Comparison of ENCODE assay signal across 7 cellular contexts in genomic region chr2:207133493-207133861, GRCh38. TPM values are rescaled to one million over a fixed set of nuclear protein-coding genes. Genes with fewer than 3 reads are reported as not detected.
DNase-seq lines count a peak whose midpoint lies in the region; ATAC-seq and TF ChIP-seq lines count a peak whose summit lies in the region.

No MANE protein-coding gene starts in this region.

- H3K36me3 ChIP-seq in lung (ENCODE audit: control insufficient read depth in 2 of 2, insufficient read depth in 2 of 2, low read length in 2 of 2) (no peaks in the 10 kb centered on the region), tibial nerve (no peaks in the 10 kb centered on the region)

- DNase-seq in NCI-H1694 (lab: John Stamatoyannopoulos, UW) = peak; percentile 43
- no peak for DNase-seq in lung (ENCODE audit: low spot score)
- no peak for DNase-seq in tibial nerve (ENCODE audit: low spot score in 2 of 2)
- no peak for DNase-seq in EL

- H3K27me3 ChIP-seq in lung (ENCODE audit: control insufficient read depth, insufficient read depth) (no peaks in the 10 kb centered on the region), tibial nerve (no peaks in the 10 kb centered on the region)

- H3K4me1 ChIP-seq in lung (ENCODE audit: control insufficient read depth in 2 of 2, insufficient read depth in 2 of 2, low read length in 2 of 2) = peaks cover 22 to 76% of the 10 kb centered on the region in 2 donors
- H3K4me1 ChIP-seq in tibial nerve = peaks cover 0 to 91% (median 64%) of the 10 kb centered on the region in 4 donors

- WGBS in adipose tissue, 3 donors = 51 to 62% (median 59%) methylated on average over 5 of the region's 5 CpGs
- 57 to 77% methylated on average over 5 of the region's 5 CpGs for WGBS in lung, 2 donors
- 32 to 48% methylated on average over 5 of the region's 5 CpGs for WGBS in tibial nerve, 2 donors

- peak overlapping the region; percentile 52 for H3K27ac ChIP-seq in adipose tissue (ENCODE audit: low read depth, low read length)
- H3K27ac ChIP-seq in lung (ENCODE audit: low read depth in 1 of 2, low read length in 1 of 2) = peak overlapping the region; percentile 82 to 96
- peak overlapping the region; percentile 58 to 92 (median 80) for H3K27ac ChIP-seq in tibial nerve

- no peak for TF ChIP-seq EP300 in tibial nerve (IDR thresholded peaks at IDR 0.05)

- no peak overlapping the region for H3K4me3 ChIP-seq in lung
- H3K4me3 ChIP-seq in tibial nerve = no peak overlapping the region

- no peaks in the 10 kb centered on the region for H3K9me3 ChIP-seq in lung (ENCODE audit: control insufficient read depth in 2 of 2, insufficient read depth in 1 of 2, low read length in 1 of 2)
- H3K9me3 ChIP-seq in tibial nerve = no peaks in the 10 kb centered on the region

- no peak for TF ChIP-seq CTCF in lung (IDR thresholded peaks at IDR 0.05; ENCODE audit: control extremely low read depth, extremely low read depth)
- TF ChIP-seq CTCF in tibial nerve (IDR thresholded peaks at IDR 0.05) = no peak

- no peak for TF ChIP-seq POLR2A in tibial nerve (IDR thresholded peaks at IDR 0.05)

- ATAC-seq in lung (ENCODE audit: insufficient read depth, low FRiP score) (peak; percentile 4), HG02798 (IDR thresholded peaks at IDR 0.05; ENCODE audit: poor library complexity, unreplicated experiment) (no peak), GM19455 (IDR thresholded peaks at IDR 0.05; ENCODE audit: unreplicated experiment) (no peak)

RNA-seq across cellular contexts. Expression of gene KLF7, which starts 32.3 kb away (rescaled TPM):
- polyA plus RNA-seq in adipose tissue (10 to 100 TPM in 2 of 3 donors, 1 to 10 TPM in 1; 2.2 to 14.5 (median 11.1) TPM), lung (10 to 100 TPM in 1 of 2 donors, 1 to 10 TPM in 1; 4.4 to 20.9 TPM)
- total RNA-seq in lung (10 to 100 TPM; 23.7 to 51.8 TPM), tibial nerve (10 to 100 TPM; 25.8 to 55.3 (median 37.1) TPM)
